8 cellular contexts compared by ENCODE assay signal in the genomic region with DNA sequence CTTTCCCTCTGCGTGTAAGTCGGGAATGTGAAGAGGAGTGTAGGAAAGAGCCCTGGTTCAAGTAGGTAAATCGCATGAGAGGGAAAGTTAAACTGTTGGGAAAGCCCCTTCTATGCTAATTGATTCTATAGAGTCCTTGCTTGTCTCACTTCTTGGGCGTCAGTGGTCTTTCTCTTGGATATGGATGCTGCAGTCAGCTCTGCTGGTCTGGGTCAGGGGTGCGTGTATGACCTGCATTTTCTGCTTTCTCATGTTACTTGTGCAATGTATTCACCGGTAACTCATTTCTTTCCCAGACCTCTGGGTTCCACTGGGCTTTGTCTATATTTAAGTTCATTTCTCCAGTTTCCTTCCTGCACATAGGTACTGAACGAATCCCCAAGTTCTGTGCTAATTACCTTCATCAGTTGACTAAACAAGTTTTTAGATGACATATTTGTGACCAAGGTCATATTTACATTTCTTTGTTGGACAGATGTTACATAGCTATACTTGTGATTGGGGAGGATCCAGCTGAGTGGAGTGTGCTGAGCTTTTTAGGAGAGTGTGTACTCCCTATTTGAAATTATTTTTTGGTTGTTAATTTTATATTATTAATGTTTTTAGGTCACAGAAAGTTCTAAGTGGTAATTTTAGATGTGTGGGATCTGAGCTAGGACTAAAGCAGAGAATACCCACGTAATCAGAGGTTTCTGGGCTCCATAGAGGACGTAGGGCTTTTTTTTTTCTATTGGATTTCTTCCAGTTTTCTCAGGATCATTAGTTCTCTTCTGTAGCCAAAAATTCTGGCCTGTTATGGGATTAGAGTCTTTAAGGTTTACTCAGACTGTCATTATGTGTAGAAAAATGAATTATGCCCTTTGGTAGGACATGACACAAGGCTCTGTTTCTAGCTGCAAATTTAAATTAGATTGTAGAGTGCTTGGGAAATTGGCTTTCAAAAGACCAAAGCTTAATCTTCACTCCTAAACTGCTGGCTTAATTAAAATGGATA. TPM values are rescaled to one million over a fixed set of nuclear protein-coding genes. Genes with fewer than 3 reads are reported as not detected.
A peak's percentile ranks its signal among the peaks of the same experiment; 100 is the strongest.
DNase-seq lines count a peak whose midpoint lies in the region; ATAC-seq and TF ChIP-seq lines count a peak whose summit lies in the region.

No MANE protein-coding gene starts in this region.

- ATAC-seq in activated T-cell treated with anti-CD3 and anti-CD28 coated beads, Interleukin-2, amount 50 U/mL, for 4 hours, result no peak
- no peak for ATAC-seq in GM21367 (IDR thresholded peaks at IDR 0.05; ENCODE audit: unreplicated experiment)

- peaks cover 24% of the 10 kb centered on the region for H3K36me3 Mint-ChIP-seq in activated T-cell treated with anti-CD3 and anti-CD28 coated beads, Interleukin-2, amount 50 U/mL, for 4 hours (ENCODE audit: insufficient read depth)
- peaks cover 2% of the 10 kb centered on the region for H3K36me3 Mint-ChIP-seq in progenitor cell of endocrine pancreas (ENCODE audit: insufficient read depth)

- H3K4me3 ChIP-seq in fibroblast of villous mesenchyme (ENCODE audit: low read depth, low read length), result peak overlapping the region; percentile 99

- no peaks in the 10 kb centered on the region for H3K27me3 Mint-ChIP-seq in activated T-cell treated with anti-CD3 and anti-CD28 coated beads, Interleukin-2, amount 50 U/mL, for 4 hours (ENCODE audit: low read depth)
- H3K27me3 Mint-ChIP-seq in progenitor cell of endocrine pancreas, result no peaks in the 10 kb centered on the region

- H3K27ac Mint-ChIP-seq in progenitor cell of endocrine pancreas, result peak overlapping the region; percentile 99

- no peak for TF ChIP-seq CTCF in fibroblast of villous mesenchyme (IDR thresholded peaks at IDR 0.05; ENCODE audit: insufficient read depth, low read depth, low read length)
- no peak for TF ChIP-seq CTCF in progenitor cell of endocrine pancreas (IDR thresholded peaks at IDR 0.05; ENCODE audit: unreplicated experiment)

- DNase-seq in DMS79 treated with DMSO at 0.1 percent for 48 hours (lab: John Stamatoyannopoulos, UW), result peak; percentile 33
- DNase-seq in DMS79 (lab: John Stamatoyannopoulos, UW), result no peak
- peak; percentile 31 to 64 for DNase-seq in Kasumi-1 (lab: John Stamatoyannopoulos, UW)
- no peak for DNase-seq in activated T-cell treated with anti-CD3 and anti-CD28 coated beads, Interleukin-2, amount 50 U/mL, for 4 hours
- peak; percentile 76 for DNase-seq in fibroblast of villous mesenchyme (ENCODE audit: low read depth)
- DNase-seq in progenitor cell of endocrine pancreas (ENCODE audit: low spot score, unreplicated experiment), result no peak
- no peak for DNase-seq in AG08395 (ENCODE audit: low spot score)

- peak overlapping the region; percentile 98 for H3K4me3 Mint-ChIP-seq in activated T-cell treated with anti-CD3 and anti-CD28 coated beads, Interleukin-2, amount 50 U/mL, for 4 hours
- peak overlapping the region; percentile 97 for H3K4me3 Mint-ChIP-seq in progenitor cell of endocrine pancreas (ENCODE audit: low read depth)

- H3K4me1 Mint-ChIP-seq in activated T-cell treated with anti-CD3 and anti-CD28 coated beads, Interleukin-2, amount 50 U/mL, for 4 hours (ENCODE audit: low read depth), result peaks cover 68% of the 10 kb centered on the region
- H3K4me1 Mint-ChIP-seq in progenitor cell of endocrine pancreas (ENCODE audit: low read depth), result peaks cover 64% of the 10 kb centered on the region

- no peaks in the 10 kb centered on the region for H3K9me3 Mint-ChIP-seq in activated T-cell treated with anti-CD3 and anti-CD28 coated beads, Interleukin-2, amount 50 U/mL, for 4 hours
- H3K9me3 Mint-ChIP-seq in progenitor cell of endocrine pancreas (ENCODE audit: low read depth), result no peaks in the 10 kb centered on the region

RNA-seq across cellular contexts. Expression of a gene that starts 1.6 kb away (rescaled TPM):
- total RNA-seq in activated T-cell treated with anti-CD3 and anti-CD28 coated beads, Interleukin-2, amount 50 U/mL, for 4 hours, result 10 to 100 TPM; 67.3 to 78.1 (median 71.8) TPM
- total RNA-seq in fibroblast of villous mesenchyme (117 and 140 TPM in 2 replicates), progenitor cell of endocrine pancreas (227 and 233 TPM in 2 replicates)

RNA-seq across cellular contexts. Expression of a gene that starts 36.2 kb away (rescaled TPM):
- 10 to 100 TPM; 69.0 to 77.4 (median 73.1) TPM for total RNA-seq in activated T-cell treated with anti-CD3 and anti-CD28 coated beads, Interleukin-2, amount 50 U/mL, for 4 hours
- total RNA-seq in fibroblast of villous mesenchyme (40.3 and 50.1 TPM in 2 replicates), progenitor cell of endocrine pancreas (61.3 and 62.4 TPM in 2 replicates)

Comparison
In these comparisons a context has a peak if more than half of its experiments do, and no peak if none do; other contexts are left out.
1. DNase-seq: peak in DMS79 treated with DMSO at 0.1 percent for 48 hours (single experiment), Kasumi-1 (2 of 2) and fibroblast of villous mesenchyme (single experiment); none in DMS79 (single experiment), activated T-cell treated with anti-CD3 and anti-CD28 coated beads, Interleukin-2, amount 50 U/mL, for 4 hours (single experiment), progenitor cell of endocrine pancreas (single experiment) and AG08395 (single experiment).